Comparison of ENCODE assay signal across 18 cellular contexts in genomic region chr2:10343658-10344057, GRCh38. TPM values are rescaled to one million over a fixed set of nuclear protein-coding genes. Genes with fewer than 3 reads are reported as not detected.
DNase-seq lines count a peak whose midpoint lies in the region; ATAC-seq and TF ChIP-seq lines count a peak whose summit lies in the region.
"Had no signal": no experiment of that assay in that cellular context is flagged by ENCODE, and none has a peak within 500 bp of the region (broad histone marks: within the 10 kb centered on the region; RNA-seq: fewer than 3 reads in every experiment).

No MANE protein-coding gene starts in this region.

- ATAC-seq in activated naive CD4-positive, alpha-beta T cell treated with anti-CD3 and anti-CD28 coated beads, Interleukin-2, amount 50 U/mL, for 72 hours: no peak
- ATAC-seq in upper lobe of right lung: no peak
- ATAC-seq: body of pancreas, Right ventricle myocardium inferior had no signal

- H3K4me3 ChIP-seq in hepatocyte: no peak overlapping the region
- no peak overlapping the region for H3K4me3 ChIP-seq in upper lobe of right lung
- H3K4me3 ChIP-seq: body of pancreas, lung, tibial nerve had no signal

- no peaks in the 10 kb centered on the region for H3K36me3 ChIP-seq in hepatocyte (replicated peaks; ENCODE audit: insufficient read depth, low read depth)
- H3K36me3 ChIP-seq in upper lobe of right lung: no peaks in the 10 kb centered on the region
- H3K36me3 ChIP-seq: tibial nerve had no signal

- H2AFZ ChIP-seq in hepatocyte: no peak overlapping the region

- H3K9me3 ChIP-seq in hepatocyte (ENCODE audit: low read depth) (no peaks in the 10 kb centered on the region), upper lobe of right lung (no peaks in the 10 kb centered on the region)
- H3K9me3 ChIP-seq: body of pancreas, tibial nerve had no signal

- TF ChIP-seq CTCF in hepatocyte (IDR thresholded peaks at IDR 0.05; ENCODE audit: poor library complexity) (no peak), upper lobe of right lung (IDR thresholded peaks at IDR 0.05) (no peak)

- H3K27ac ChIP-seq in hepatocyte (no peak overlapping the region), upper lobe of right lung (peak overlapping the region; percentile 37)
- H3K27ac ChIP-seq: HL-60, tibial nerve had no signal

- H3K4me3 Mint-ChIP-seq in activated T-cell treated with anti-CD3 and anti-CD28 coated beads, Interleukin-2, amount 50 U/mL, for 24 hours: no peak overlapping the region
- H3K4me3 Mint-ChIP-seq: activated CD4-positive, alpha-beta T cell treated with anti-CD3 and anti-CD28 coated beads, Interleukin-2, amount 10 ng/mL, durations not matched to agents 24 days and 14 days; stimulated activated naive CD8-positive, alpha-beta T cell treated with anti-CD3 and anti-CD28 coated beads, Interleukin-15, Interleukin-2, amounts not matched to agents 100 ng/mL and 50 ng/mL, for 24 hours had no signal

- peaks cover 3% of the 10 kb centered on the region for H4K20me1 ChIP-seq in hepatocyte (ENCODE audit: insufficient read depth, poor library complexity, severe bottlenecking)

- H3K27me3 Mint-ChIP-seq in activated T-cell treated with anti-CD3 and anti-CD28 coated beads, Interleukin-2, amount 50 U/mL, for 24 hours: no peaks in the 10 kb centered on the region
- H3K27me3 Mint-ChIP-seq: activated CD4-positive, alpha-beta T cell treated with anti-CD3 and anti-CD28 coated beads, Interleukin-2, amount 10 ng/mL, durations not matched to agents 24 days and 14 days; stimulated activated naive CD8-positive, alpha-beta T cell treated with anti-CD3 and anti-CD28 coated beads, Interleukin-15, Interleukin-2, amounts not matched to agents 100 ng/mL and 50 ng/mL, for 24 hours had no signal

- peaks cover 71% of the 10 kb centered on the region for H3K4me1 Mint-ChIP-seq in activated T-cell treated with anti-CD3 and anti-CD28 coated beads, Interleukin-2, amount 50 U/mL, for 24 hours (ENCODE audit: low read depth)

- H3K4me1 ChIP-seq in hepatocyte (ENCODE audit: insufficient read depth) (peaks cover 4% of the 10 kb centered on the region), upper lobe of right lung (peaks cover 55% of the 10 kb centered on the region)

- peaks cover 66% of the 10 kb centered on the region for H3K79me2 ChIP-seq in hepatocyte

- peak overlapping the region; percentile 3 to 33 for H3K27ac Mint-ChIP-seq in activated naive CD4-positive, alpha-beta T cell treated with anti-CD3 and anti-CD28 coated beads, Interleukin-2, amount 50 U/mL, for 72 hours
- H3K27ac Mint-ChIP-seq in activated T-cell treated with anti-CD3 and anti-CD28 coated beads, Interleukin-2, amount 50 U/mL, for 24 hours: no peak overlapping the region
- H3K27ac Mint-ChIP-seq: activated CD4-positive, alpha-beta T cell treated with anti-CD3 and anti-CD28 coated beads, Interleukin-2, amount 10 ng/mL, durations not matched to agents 24 days and 14 days had no signal

- H3K27me3 ChIP-seq in hepatocyte (no peaks in the 10 kb centered on the region), upper lobe of right lung (no peaks in the 10 kb centered on the region)
- H3K27me3 ChIP-seq: body of pancreas, tibial nerve had no signal

- H3K9me3 Mint-ChIP-seq in activated naive CD4-positive, alpha-beta T cell treated with anti-CD3 and anti-CD28 coated beads, Interleukin-2, amount 50 U/mL, for 72 hours: no peaks in the 10 kb centered on the region
- H3K9me3 Mint-ChIP-seq in activated T-cell treated with anti-CD3 and anti-CD28 coated beads, Interleukin-2, amount 50 U/mL, for 24 hours: no peaks in the 10 kb centered on the region
- H3K9me3 Mint-ChIP-seq: activated CD4-positive, alpha-beta T cell treated with anti-CD3 and anti-CD28 coated beads, Interleukin-2, amount 10 ng/mL, durations not matched to agents 24 days and 14 days; stimulated activated naive CD8-positive, alpha-beta T cell treated with anti-CD3 and anti-CD28 coated beads, Interleukin-15, Interleukin-2, amounts not matched to agents 100 ng/mL and 50 ng/mL, for 24 hours had no signal

- H3K4me2 ChIP-seq in hepatocyte: peak overlapping the region; percentile 8

- peaks cover 0 to 2% of the 10 kb centered on the region in 2 donors for H3K36me3 Mint-ChIP-seq in activated naive CD4-positive, alpha-beta T cell treated with anti-CD3 and anti-CD28 coated beads, Interleukin-2, amount 50 U/mL, for 72 hours
- H3K36me3 Mint-ChIP-seq in activated T-cell treated with anti-CD3 and anti-CD28 coated beads, Interleukin-2, amount 50 U/mL, for 24 hours (ENCODE audit: low read depth): peaks cover 3% of the 10 kb centered on the region

- H3K9me2 ChIP-seq in hepatocyte (replicated peaks; ENCODE audit: insufficient read depth): no peaks in the 10 kb centered on the region

- no peak for DNase-seq in activated naive CD4-positive, alpha-beta T cell treated with anti-CD3 and anti-CD28 coated beads, Interleukin-2, amount 50 U/mL, for 72 hours (ENCODE audit: low spot score in 2 of 2)
- no peak for DNase-seq in activated naive CD4-positive, alpha-beta T cell (lab: John Stamatoyannopoulos, UW)
- peak; percentile 28 for DNase-seq in NCI-H82 treated with DMSO at 0.1 percent for 48 hours (lab: John Stamatoyannopoulos, UW; ENCODE audit: unreplicated experiment)
- no peak for DNase-seq in hepatocyte (ENCODE audit: low spot score)
- DNase-seq in upper lobe of right lung: no peak
- DNase-seq in pons (ENCODE audit: low spot score): no peak
- no peak for DNase-seq in activated effector memory CD4-positive, alpha-beta T cell treated with Interleukin-2 at 50 U/mL for 16 hours
- DNase-seq in activated T-cell treated with anti-CD3 and anti-CD28 coated beads, Interleukin-2, amount 50 U/mL, for 24 hours: no peak
- DNase-seq: activated CD4-positive, alpha-beta T cell treated with anti-CD3 and anti-CD28 coated beads, Interleukin-2, amount 10 ng/mL, durations not matched to agents 24 days and 14 days; body of pancreas; NCI-H1105; NCI-H2081 treated with DMSO at 0.1 percent for 48 hours; stimulated activated CD4-positive, alpha-beta T cell treated with anti-CD3 and anti-CD28 coated beads, Interleukin-4, amount 100 ng/mL, for 24 hours had no signal

- intact Hi-C loops in upper lobe of right lung (cut with DNase I): no loop called here

- WGBS in hepatocyte (ENCODE audit: low lambda C conversion rate, missing lambda C conversion rate): 85% methylated on average over 8 of the region's 8 CpGs

RNA-seq across cellular contexts. Expression of gene HPCAL1, which starts 41.0 kb away (rescaled TPM):
- total RNA-seq in activated naive CD4-positive, alpha-beta T cell treated with anti-CD3 and anti-CD28 coated beads, Interleukin-2, amount 50 U/mL, for 72 hours: 10 to 100 TPM; 46.0 to 96.5 TPM
- 13.8 and 22.5 TPM in 2 replicates for total RNA-seq in hepatocyte
- polyA plus RNA-seq in hepatocyte: 37.4 and 39.1 TPM in 2 replicates
- total RNA-seq in upper lobe of right lung: 160 TPM
